Comparison of ENCODE assay signal across 12 cellular contexts in the genomic region with DNA sequence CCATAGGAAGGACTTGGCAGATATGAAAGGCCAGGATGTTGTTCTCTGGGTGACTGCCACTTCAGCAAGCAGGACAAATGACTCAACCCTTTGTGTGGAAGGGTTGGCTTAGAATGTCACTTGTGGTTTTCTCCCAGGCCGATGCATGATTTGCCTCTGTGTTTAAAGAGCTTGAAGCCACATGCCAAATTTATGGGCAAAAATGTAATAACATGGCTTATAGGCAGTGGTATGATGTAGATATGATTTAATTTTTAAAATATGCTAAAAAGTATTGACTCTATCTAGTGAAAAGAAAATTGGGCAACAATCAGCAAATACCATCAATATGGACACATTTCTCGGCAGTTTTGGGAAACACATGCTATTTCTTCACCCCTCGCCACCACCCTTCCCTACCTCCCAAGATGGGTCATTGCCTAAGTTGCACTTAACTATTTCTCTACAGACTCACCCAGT.
A peak's percentile ranks its signal among the peaks of the same experiment; 100 is the strongest.
DNase-seq lines count a peak whose midpoint lies in the region; ATAC-seq and TF ChIP-seq lines count a peak whose summit lies in the region.
"Had no signal": no experiment of that assay in that cellular context is flagged by ENCODE, and none has a peak within 500 bp of the region (broad histone marks: within the 10 kb centered on the region; RNA-seq: fewer than 3 reads in every experiment).

No MANE protein-coding gene starts in this region.

- ATAC-seq in HG03342 (IDR thresholded peaks at IDR 0.05; ENCODE audit: unreplicated experiment) (no peak), GM21529 (IDR thresholded peaks at IDR 0.05; ENCODE audit: unreplicated experiment) (no peak)

- no peak for TF ChIP-seq CTCF in astrocyte of the cerebellum (IDR thresholded peaks at IDR 0.05; ENCODE audit: low read depth, low read length, missing control alignments)

- no peak overlapping the region for H3K4me3 ChIP-seq in astrocyte of the cerebellum (ENCODE audit: low read depth, low read length)
- H3K4me3 ChIP-seq: pancreas had no signal

- DNase-seq in Ammon's horn (ENCODE audit: low spot score) (peak; percentile 14), LHCN-M2 (ENCODE audit: low read depth) (peak; percentile 92), astrocyte of the cerebellum (ENCODE audit: low read depth) (peak; percentile 62), medulla oblongata (ENCODE audit: extremely low spot score) (peak; percentile 26), DMS 273 treated with DMSO at 0.1 percent for 48 hours (lab: John Stamatoyannopoulos, UW) (no peak)
- DNase-seq in stimulated activated CD4-positive, alpha-beta T cell treated with anti-CD3 and anti-CD28 coated beads, Interleukin-2, amount 100 ng/mL, for 24 hours: no peak
- DNase-seq: activated CD4-positive, alpha-beta T cell treated with anti-CD3 and anti-CD28 coated beads for 1 hour; amniotic stem cell; NCI-H524; pancreas had no signal

- in situ Hi-C loops in astrocyte of the cerebellum (cut with HindIII; ENCODE audit: low sequenced_read_pairs): no loop called here

Comparison
In these comparisons a context has a peak if more than half of its experiments do, and no peak if none do; other contexts are left out.
1. DNase-seq: peak in Ammon's horn (single experiment), LHCN-M2 (single experiment), astrocyte of the cerebellum (single experiment) and medulla oblongata (single experiment); none in stimulated activated CD4-positive, alpha-beta T cell treated with anti-CD3 and anti-CD28 coated beads, Interleukin-2, amount 100 ng/mL, for 24 hours (0 of 2) and DMS 273 treated with DMSO at 0.1 percent for 48 hours (single experiment).